8 cellular contexts compared by ENCODE assay signal in genomic region chr12:121839106-121839992, GRCh38. TPM values are rescaled to one million over a fixed set of nuclear protein-coding genes. Genes with fewer than 3 reads are reported as not detected.
DNase-seq lines count a peak whose midpoint lies in the region; ATAC-seq and TF ChIP-seq lines count a peak whose summit lies in the region.

No MANE protein-coding gene starts in this region.

- no peaks in the 10 kb centered on the region for H3K9me3 Mint-ChIP-seq in activated naive CD8-positive, alpha-beta T cell treated with anti-CD3 and anti-CD28 coated beads, Interleukin-2, amount 10 ng/mL, durations not matched to agents 7 days and 5 days

- H3K27me3 Mint-ChIP-seq in activated naive CD8-positive, alpha-beta T cell treated with anti-CD3 and anti-CD28 coated beads, Interleukin-2, amount 10 ng/mL, durations not matched to agents 7 days and 5 days, result peaks cover 5% of the 10 kb centered on the region

- DNase-seq in NCI-H1048 (lab: John Stamatoyannopoulos, UW), result peak; percentile 79
- DNase-seq in SKM-1 (lab: John Stamatoyannopoulos, UW; ENCODE audit: unreplicated experiment), result peak; percentile 71
- DNase-seq in activated naive CD8-positive, alpha-beta T cell treated with anti-CD3 and anti-CD28 coated beads, Interleukin-2, amount 10 ng/mL, durations not matched to agents 7 days and 5 days, result peak; percentile 100
- DNase-seq in Right ventricle myocardium superior, result peak; percentile 100
- DNase-seq in tibial nerve (ENCODE audit: low spot score in 2 of 2), result peak; percentile 100

- H3K36me3 ChIP-seq in parathyroid adenoma (ENCODE audit: control insufficient read depth, insufficient read depth, low read length) (no peaks in the 10 kb centered on the region), tibial nerve (no peaks in the 10 kb centered on the region)

- H3K9me3 ChIP-seq in parathyroid adenoma (ENCODE audit: control insufficient read depth, low read length) (no peaks in the 10 kb centered on the region), tibial nerve (no peaks in the 10 kb centered on the region)

- H3K27ac Mint-ChIP-seq in activated naive CD8-positive, alpha-beta T cell treated with anti-CD3 and anti-CD28 coated beads, Interleukin-2, amount 10 ng/mL, durations not matched to agents 7 days and 5 days, result peak overlapping the region; percentile 90

- H3K27ac ChIP-seq in parathyroid adenoma (peak overlapping the region; percentile 48), tibial nerve (peak overlapping the region in 3 of 4 donors; percentile 9 to 76 (median 62))

- peaks cover 13% of the 10 kb centered on the region for H3K4me1 Mint-ChIP-seq in activated naive CD8-positive, alpha-beta T cell treated with anti-CD3 and anti-CD28 coated beads, Interleukin-2, amount 10 ng/mL, durations not matched to agents 7 days and 5 days

- POLR2A ChIA-PET in activated naive CD8-positive, alpha-beta T cell treated with anti-CD3 and anti-CD28 coated beads, Interleukin-2, amount 10 ng/mL, durations not matched to agents 7 days and 5 days (lab: Charles Lee), result interaction anchor here (0.6 to 1.1 kb wide), 6 partner anchors 11 to 77 kb away, joined by 3 to 6 read pairs (median 4); partner anchors contain the start of gene PSMD9

- H3K27me3 ChIP-seq in parathyroid adenoma (ENCODE audit: control insufficient read depth, insufficient read depth, low read length) (no peaks in the 10 kb centered on the region), tibial nerve (no peaks in the 10 kb centered on the region)

- H3K4me3 ChIP-seq in GM08714 (ENCODE audit: low read length) (peak overlapping the region; percentile 70; the same call in 1 of the 2 replicates), parathyroid adenoma (ENCODE audit: low read depth, low read length) (peak overlapping the region; percentile 82), tibial nerve (peak overlapping the region; percentile 38 to 58 (median 48))

- H3K9ac ChIP-seq in parathyroid adenoma, result peak overlapping the region; percentile 25

- intact Hi-C loops in Right ventricle myocardium superior (cut with DNase I), result no loop called here

- no peaks in the 10 kb centered on the region for H3K36me3 Mint-ChIP-seq in activated naive CD8-positive, alpha-beta T cell treated with anti-CD3 and anti-CD28 coated beads, Interleukin-2, amount 10 ng/mL, durations not matched to agents 7 days and 5 days

- peak overlapping the region; percentile 94 for H3K4me2 ChIP-seq in parathyroid adenoma (ENCODE audit: low read length)

- 14 to 15% methylated on average over 41 to 47 of the region's 53 CpGs for WGBS in tibial nerve, 2 donors

- peak; percentile 49 to 58 for TF ChIP-seq EP300 in tibial nerve (IDR thresholded peaks at IDR 0.05)

- peak in 1 of 2 donors; percentile 41 for TF ChIP-seq POLR2A in tibial nerve (IDR thresholded peaks at IDR 0.05)

- peak overlapping the region; percentile 96 for H2AFZ ChIP-seq in parathyroid adenoma

- peak overlapping the region; percentile 96 for H3K4me3 Mint-ChIP-seq in activated naive CD8-positive, alpha-beta T cell treated with anti-CD3 and anti-CD28 coated beads, Interleukin-2, amount 10 ng/mL, durations not matched to agents 7 days and 5 days

- ATAC-seq in HG02571 (IDR thresholded peaks at IDR 0.05; ENCODE audit: unreplicated experiment) (peak; percentile 87), Right ventricle myocardium superior (ENCODE audit: poor library complexity) (peak; percentile 99)
- ATAC-seq in activated naive CD8-positive, alpha-beta T cell treated with anti-CD3 and anti-CD28 coated beads, Interleukin-2, amount 10 ng/mL, durations not matched to agents 7 days and 5 days (ENCODE audit: low read depth), result peak; percentile 97

- TF ChIP-seq CTCF in parathyroid adenoma (IDR thresholded peaks at IDR 0.05) (peak; percentile 56), tibial nerve (IDR thresholded peaks at IDR 0.05) (peak in 4 of 5 experiments; percentile 30 to 51 (median 42))

- no peaks in the 10 kb centered on the region for H3K79me2 ChIP-seq in parathyroid adenoma

- H3K4me1 ChIP-seq in parathyroid adenoma, result no peaks in the 10 kb centered on the region
- H3K4me1 ChIP-seq in tibial nerve, result peaks cover 0 to 15% (median 5%) of the 10 kb centered on the region in 4 donors

RNA-seq across cellular contexts. Expression of gene HPD, which starts 19.3 kb away (rescaled TPM):
- total RNA-seq in activated naive CD8-positive, alpha-beta T cell treated with anti-CD3 and anti-CD28 coated beads, Interleukin-2, amount 10 ng/mL, durations not matched to agents 7 days and 5 days, result not detected
- total RNA-seq in Right ventricle myocardium superior (2.7 TPM), tibial nerve (1 to 10 TPM in 1 of 4 donors, under 1 TPM in 1, not detected in 2; 0.63 to 1.1 TPM)

RNA-seq across cellular contexts. Expression of gene SETD1B, which starts 35.5 kb away (rescaled TPM):
- total RNA-seq in activated naive CD8-positive, alpha-beta T cell treated with anti-CD3 and anti-CD28 coated beads, Interleukin-2, amount 10 ng/mL, durations not matched to agents 7 days and 5 days, result 10 to 100 TPM; 45.0 to 46.8 TPM
- 8.6 TPM for total RNA-seq in Right ventricle myocardium superior
- 10 to 100 TPM in 3 of 4 donors, 1 to 10 TPM in 1; 9.4 to 18.3 (median 12.2) TPM for total RNA-seq in tibial nerve

RNA-seq across cellular contexts. Expression of gene RHOF, which starts 45.9 kb away (rescaled TPM):
- total RNA-seq in activated naive CD8-positive, alpha-beta T cell treated with anti-CD3 and anti-CD28 coated beads, Interleukin-2, amount 10 ng/mL, durations not matched to agents 7 days and 5 days, result 100 to 1,000 TPM; 144 to 157 TPM
- 41.8 TPM for total RNA-seq in Right ventricle myocardium superior
- 10 to 100 TPM; 14.1 to 24.3 (median 18.1) TPM for total RNA-seq in tibial nerve

RNA-seq across cellular contexts. Expression of gene PSMD9, which starts 49.2 kb away (rescaled TPM):
- total RNA-seq in activated naive CD8-positive, alpha-beta T cell treated with anti-CD3 and anti-CD28 coated beads, Interleukin-2, amount 10 ng/mL, durations not matched to agents 7 days and 5 days, result 10 to 100 TPM; 50.8 to 57.9 TPM
- total RNA-seq in Right ventricle myocardium superior (34.9 TPM), tibial nerve (10 to 100 TPM; 22.4 to 47.7 (median 42.8) TPM)

Comparison
In these comparisons a context has a peak if more than half of its experiments do, and no peak if none do; other contexts are left out.
1. Peak in every context shown above with its lines: DNase-seq, ATAC-seq, H3K4me3 ChIP-seq and H3K27ac ChIP-seq.